Comparison of ENCODE assay signal across 20 cellular contexts in genomic region chr18:56919190-56919589, GRCh38.
"Had no signal": no experiment of that assay in that cellular context is flagged by ENCODE, and none has a peak within 500 bp of the region (broad histone marks: within the 10 kb centered on the region; RNA-seq: fewer than 3 reads in every experiment).

No MANE protein-coding gene starts in this region.

- H3K27me3 ChIP-seq: body of pancreas, hepatocyte, transverse colon had no signal

- H3K4me1 ChIP-seq: body of pancreas, psoas muscle had no signal

- H3K27me3 Mint-ChIP-seq: activated B cell treated with CpG ODN at 0.5 μM for 24 hours; activated CD4-positive, alpha-beta T cell treated with anti-CD3 and anti-CD28 coated beads, Interleukin-2, amount 10 ng/mL, durations not matched to agents 7 days and 5 days; activated naive CD4-positive, alpha-beta T cell treated with anti-CD3 and anti-CD28 coated beads, Interleukin-2, amount 50 U/mL, for 24 hours had no signal

- H3K4me3 ChIP-seq: body of pancreas, hepatocyte, lung, mucosa of descending colon, psoas muscle, transverse colon had no signal

- H3K9me3 ChIP-seq: body of pancreas, mucosa of descending colon, psoas muscle, transverse colon had no signal

- H3K27ac Mint-ChIP-seq: activated B cell treated with CpG ODN at 0.5 μM for 24 hours; activated CD4-positive, alpha-beta T cell treated with anti-CD3 and anti-CD28 coated beads, Interleukin-2, amount 10 ng/mL, durations not matched to agents 7 days and 5 days; activated naive CD4-positive, alpha-beta T cell treated with anti-CD3 and anti-CD28 coated beads, Interleukin-2, amount 50 U/mL, for 24 hours; activated T-helper 2 cell treated with anti-CD3 and anti-CD28 coated beads, Interferon-gamma antibody, Interleukin-2, Interleukin-4, amounts not matched to agents 10 μg/mL and 5 μg/mL and 100 μg/mL, durations not matched to agents 14 hours and 24 hours and 36 hours; natural killer cell had no signal

- H3K27ac ChIP-seq: body of pancreas, hepatocyte, psoas muscle, transverse colon had no signal

- H3K36me3 Mint-ChIP-seq: natural killer cell had no signal

- H3K4me1 Mint-ChIP-seq: activated naive CD4-positive, alpha-beta T cell treated with anti-CD3 and anti-CD28 coated beads, Interleukin-2, amount 50 U/mL, for 24 hours had no signal

- H2AFZ ChIP-seq: hepatocyte had no signal

- H3K4me3 Mint-ChIP-seq: activated B cell treated with CpG ODN at 0.5 μM for 24 hours; activated CD4-positive, alpha-beta T cell treated with anti-CD3 and anti-CD28 coated beads, Interleukin-2, amount 10 ng/mL, durations not matched to agents 7 days and 5 days; activated naive CD4-positive, alpha-beta T cell treated with anti-CD3 and anti-CD28 coated beads, Interleukin-2, amount 50 U/mL, for 24 hours; natural killer cell had no signal

- H3K36me3 ChIP-seq: transverse colon had no signal

- DNase-seq: activated B cell treated with CpG ODN at 0.5 μM for 24 hours; activated CD4-positive, alpha-beta T cell treated with anti-CD3 and anti-CD28 coated beads, Interleukin-2, amount 10 ng/mL, durations not matched to agents 7 days and 5 days; activated CD8-positive, alpha-beta memory T cell treated with anti-CD3 and anti-CD28 coated beads for 24 hours; activated T-cell treated with anti-CD3 and anti-CD28 coated beads for 4 hours; body of pancreas; central memory CD4-positive, alpha-beta T cell; cortex of kidney; effector memory CD4-positive, alpha-beta T cell; left cardiac atrium; mucosa of descending colon; natural killer cell; psoas muscle; stimulated activated CD4-positive, alpha-beta T cell treated with anti-CD3 and anti-CD28 coated beads, Interleukin-12 subunit alpha, Interleukin-12 subunit beta, amount 100 ng/mL, for 4 hours; stimulated activated naive CD4-positive, alpha-beta T cell; substantia nigra; transverse colon had no signal

- H3K9me3 Mint-ChIP-seq: activated B cell treated with CpG ODN at 0.5 μM for 24 hours; activated CD4-positive, alpha-beta T cell treated with anti-CD3 and anti-CD28 coated beads, Interleukin-2, amount 10 ng/mL, durations not matched to agents 7 days and 5 days; activated naive CD4-positive, alpha-beta T cell treated with anti-CD3 and anti-CD28 coated beads, Interleukin-2, amount 50 U/mL, for 24 hours; activated T-helper 2 cell treated with anti-CD3 and anti-CD28 coated beads, Interferon-gamma antibody, Interleukin-2, Interleukin-4, amounts not matched to agents 10 μg/mL and 5 μg/mL and 100 μg/mL, durations not matched to agents 14 hours and 24 hours and 36 hours; natural killer cell had no signal

- H3K4me2 ChIP-seq: hepatocyte had no signal
